4 cellular contexts compared by ENCODE assay signal in genomic region chr19:54240372-54241336, GRCh38. TPM values are rescaled to one million over a fixed set of nuclear protein-coding genes. Genes with fewer than 3 reads are reported as not detected.
"Had no signal": no experiment of that assay in that cellular context is flagged by ENCODE, and none has a peak within 500 bp of the region (broad histone marks: within the 10 kb centered on the region; RNA-seq: fewer than 3 reads in every experiment).

No MANE protein-coding gene starts in this region.

RNA-seq across cellular contexts. Expression of gene LILRA6, which starts 1.9 kb away (rescaled TPM):
- total RNA-seq: epithelial cell of proximal tubule, osteoblast, pulmonary artery endothelial cell had no signal

RNA-seq across cellular contexts. Expression of gene LILRB5, which starts 16.4 kb away (rescaled TPM):
- total RNA-seq: epithelial cell of proximal tubule, osteoblast, pulmonary artery endothelial cell had no signal
- polyA plus RNA-seq: immature natural killer cell had no signal

RNA-seq across cellular contexts. Expression of gene LILRB3, which starts 17.8 kb away (rescaled TPM):
- total RNA-seq: epithelial cell of proximal tubule, osteoblast, pulmonary artery endothelial cell had no signal

RNA-seq across cellular contexts. Expression of gene LILRB2, which starts 40.3 kb away (rescaled TPM):
- total RNA-seq: epithelial cell of proximal tubule, osteoblast, pulmonary artery endothelial cell had no signal
